In the genomic region with DNA sequence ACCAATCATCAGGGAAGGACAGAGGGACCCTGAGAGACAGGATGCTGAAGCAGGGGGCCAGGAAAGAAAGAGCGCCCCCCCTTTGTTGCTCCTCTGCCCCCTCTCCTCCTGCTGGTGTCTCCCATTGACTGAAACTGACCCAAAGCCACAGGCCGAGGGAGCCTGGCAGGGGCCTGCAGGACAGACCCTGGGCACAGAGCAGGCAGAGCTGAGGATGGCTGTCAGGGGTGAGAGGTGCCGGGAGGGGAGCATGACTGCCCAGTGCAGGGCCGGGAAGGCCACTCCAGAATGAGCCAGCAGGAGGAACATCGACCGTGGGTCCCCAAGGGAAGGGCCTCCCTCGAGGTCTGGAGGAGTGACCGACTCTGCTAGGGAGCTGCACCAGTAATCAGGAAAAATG, we compare ENCODE assay signal across 1 cellular context.
A peak's percentile ranks its signal among the peaks of the same experiment; 100 is the strongest.
TF ChIP-seq lines count a peak whose summit lies in the region.

No MANE protein-coding gene starts in this region.

TF ChIP-seq in HepG2, 621 proteins besides CTCF, POLR2A, EP300 and RAD21 (continued from another document):
- TF ChIP-seq, protein P1, sequence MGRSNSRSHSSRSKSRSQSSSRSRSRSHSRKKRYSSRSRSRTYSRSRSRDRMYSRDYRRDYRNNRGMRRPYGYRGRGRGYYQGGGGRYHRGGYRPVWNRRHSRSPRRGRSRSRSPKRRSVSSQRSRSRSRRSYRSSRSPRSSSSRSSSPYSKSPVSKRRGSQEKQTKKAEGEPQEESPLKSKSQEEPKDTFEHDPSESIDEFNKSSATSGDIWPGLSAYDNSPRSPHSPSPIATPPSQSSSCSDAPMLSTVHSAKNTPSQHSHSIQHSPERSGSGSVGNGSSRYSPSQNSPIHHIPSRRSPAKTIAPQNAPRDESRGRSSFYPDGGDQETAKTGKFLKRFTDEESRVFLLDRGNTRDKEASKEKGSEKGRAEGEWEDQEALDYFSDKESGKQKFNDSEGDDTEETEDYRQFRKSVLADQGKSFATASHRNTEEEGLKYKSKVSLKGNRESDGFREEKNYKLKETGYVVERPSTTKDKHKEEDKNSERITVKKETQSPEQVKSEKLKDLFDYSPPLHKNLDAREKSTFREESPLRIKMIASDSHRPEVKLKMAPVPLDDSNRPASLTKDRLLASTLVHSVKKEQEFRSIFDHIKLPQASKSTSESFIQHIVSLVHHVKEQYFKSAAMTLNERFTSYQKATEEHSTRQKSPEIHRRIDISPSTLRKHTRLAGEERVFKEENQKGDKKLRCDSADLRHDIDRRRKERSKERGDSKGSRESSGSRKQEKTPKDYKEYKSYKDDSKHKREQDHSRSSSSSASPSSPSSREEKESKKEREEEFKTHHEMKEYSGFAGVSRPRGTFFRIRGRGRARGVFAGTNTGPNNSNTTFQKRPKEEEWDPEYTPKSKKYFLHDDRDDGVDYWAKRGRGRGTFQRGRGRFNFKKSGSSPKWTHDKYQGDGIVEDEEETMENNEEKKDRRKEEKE (IDR thresholded peaks at IDR 0.05) = no peak
- TF ChIP-seq ZNF232 (CRISPR knock-in tag; IDR thresholded peaks at IDR 0.05; ENCODE audit: borderline replicate concordance) (no peak), ATF7-NPFF (CRISPR knock-in tag; IDR thresholded peaks at IDR 0.05; ENCODE audit: low read depth) (no peak), ZNF550 (CRISPR knock-in tag; IDR thresholded peaks at IDR 0.05; ENCODE audit: borderline replicate concordance) (no peak), HIVEP1 (CRISPR knock-in tag; IDR thresholded peaks at IDR 0.05) (0 out of 2 replicates have a peak, but pooled peaks have one; percentile 46), ZFP41 (CRISPR knock-in tag; IDR thresholded peaks at IDR 0.05; ENCODE audit: borderline replicate concordance) (no peak), SNRNP70 (IDR thresholded peaks at IDR 0.05; ENCODE audit: low read depth, low read length) (no peak), ZSCAN9 (CRISPR knock-in tag; IDR thresholded peaks at IDR 0.05; ENCODE audit: borderline replicate concordance) (no peak), RBAK (CRISPR knock-in tag; IDR thresholded peaks at IDR 0.05) (no peak), EED (CRISPR knock-in tag; IDR thresholded peaks at IDR 0.05) (peak; percentile 21; the same call in 1 of the 2 replicates), ZNF205 (CRISPR knock-in tag; IDR thresholded peaks at IDR 0.05) (no peak), ZNF34 (CRISPR knock-in tag; IDR thresholded peaks at IDR 0.05; ENCODE audit: borderline replicate concordance) (no peak), JDP2 (CRISPR knock-in tag; IDR thresholded peaks at IDR 0.05; ENCODE audit: borderline replicate concordance) (no peak), TOPORS (CRISPR knock-in tag; IDR thresholded peaks at IDR 0.05) (no peak)
- TF ChIP-seq, protein P2, sequence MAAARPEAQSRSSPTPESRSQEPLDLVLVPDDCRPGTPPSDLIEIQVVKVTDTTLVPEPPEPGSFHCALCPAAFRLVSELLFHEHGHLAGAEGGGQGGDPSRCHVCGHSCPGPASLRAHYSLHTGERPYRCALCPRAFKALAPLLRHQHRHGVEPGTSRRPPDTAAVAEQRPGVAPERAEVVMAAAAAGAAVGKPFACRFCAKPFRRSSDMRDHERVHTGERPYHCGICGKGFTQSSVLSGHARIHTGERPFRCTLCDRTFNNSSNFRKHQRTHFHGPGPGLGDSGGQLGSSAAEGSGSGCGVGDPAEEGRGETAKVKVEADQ (CRISPR knock-in tag; IDR thresholded peaks at IDR 0.05; ENCODE audit: borderline replicate concordance) = no peak
- TF ChIP-seq, protein P3, sequence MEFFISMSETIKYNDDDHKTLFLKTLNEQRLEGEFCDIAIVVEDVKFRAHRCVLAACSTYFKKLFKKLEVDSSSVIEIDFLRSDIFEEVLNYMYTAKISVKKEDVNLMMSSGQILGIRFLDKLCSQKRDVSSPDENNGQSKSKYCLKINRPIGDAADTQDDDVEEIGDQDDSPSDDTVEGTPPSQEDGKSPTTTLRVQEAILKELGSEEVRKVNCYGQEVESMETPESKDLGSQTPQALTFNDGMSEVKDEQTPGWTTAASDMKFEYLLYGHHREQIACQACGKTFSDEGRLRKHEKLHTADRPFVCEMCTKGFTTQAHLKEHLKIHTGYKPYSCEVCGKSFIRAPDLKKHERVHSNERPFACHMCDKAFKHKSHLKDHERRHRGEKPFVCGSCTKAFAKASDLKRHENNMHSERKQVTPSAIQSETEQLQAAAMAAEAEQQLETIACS (CRISPR knock-in tag; IDR thresholded peaks at IDR 0.05) = no peak
TF ChIP-seq in HepG2: peak in this region for 14.
